8 cellular contexts compared by ENCODE assay signal in genomic region chr9:84373975-84374374, GRCh38. TPM values are rescaled to one million over a fixed set of nuclear protein-coding genes. Genes with fewer than 3 reads are reported as not detected.
"Had no signal": no experiment of that assay in that cellular context is flagged by ENCODE, and none has a peak within 500 bp of the region (broad histone marks: within the 10 kb centered on the region; RNA-seq: fewer than 3 reads in every experiment).

No MANE protein-coding gene starts in this region.

- H3K27me3 ChIP-seq: gastroesophageal sphincter, right atrium auricular region, tibial nerve had no signal

- H3K9me3 ChIP-seq: gastroesophageal sphincter, right atrium auricular region, tibial nerve had no signal

- H3K36me3 ChIP-seq: gastroesophageal sphincter, right atrium auricular region, tibial nerve had no signal

- FAIRE-seq: small intestine had no signal

- ATAC-seq: gastroesophageal sphincter, WTC11 had no signal

- H3K4me3 ChIP-seq: gastroesophageal sphincter, right atrium auricular region, tibial nerve had no signal

- H3K9me3 Mint-ChIP-seq: activated naive CD4-positive, alpha-beta T cell treated with anti-CD3 and anti-CD28 coated beads, Interleukin-2, amount 50 U/mL, for 24 hours had no signal

- H3K27ac ChIP-seq: gastroesophageal sphincter, right atrium auricular region had no signal

- H3K36me3 Mint-ChIP-seq: activated naive CD4-positive, alpha-beta T cell treated with anti-CD3 and anti-CD28 coated beads, Interleukin-2, amount 50 U/mL, for 24 hours; WTC11 had no signal

- H3K4me1 Mint-ChIP-seq: activated naive CD4-positive, alpha-beta T cell treated with anti-CD3 and anti-CD28 coated beads, Interleukin-2, amount 50 U/mL, for 24 hours had no signal

- H3K4me3 Mint-ChIP-seq: activated naive CD4-positive, alpha-beta T cell treated with anti-CD3 and anti-CD28 coated beads, Interleukin-2, amount 50 U/mL, for 24 hours; WTC11 had no signal

- H3K27ac Mint-ChIP-seq: activated naive CD4-positive, alpha-beta T cell treated with anti-CD3 and anti-CD28 coated beads, Interleukin-2, amount 50 U/mL, for 24 hours; WTC11 had no signal

- DNase-seq: activated CD4-positive, alpha-beta T cell treated with anti-CD3 and anti-CD28 coated beads for 48 hours; effector memory CD4-positive, alpha-beta T cell; small intestine had no signal

- H3K4me1 ChIP-seq: right atrium auricular region had no signal

RNA-seq across cellular contexts. Expression of gene SLC28A3, which starts 33.4 kb away (rescaled TPM):
- total RNA-seq: WTC11 had no signal
